14 cellular contexts compared by ENCODE assay signal in the genomic region with DNA sequence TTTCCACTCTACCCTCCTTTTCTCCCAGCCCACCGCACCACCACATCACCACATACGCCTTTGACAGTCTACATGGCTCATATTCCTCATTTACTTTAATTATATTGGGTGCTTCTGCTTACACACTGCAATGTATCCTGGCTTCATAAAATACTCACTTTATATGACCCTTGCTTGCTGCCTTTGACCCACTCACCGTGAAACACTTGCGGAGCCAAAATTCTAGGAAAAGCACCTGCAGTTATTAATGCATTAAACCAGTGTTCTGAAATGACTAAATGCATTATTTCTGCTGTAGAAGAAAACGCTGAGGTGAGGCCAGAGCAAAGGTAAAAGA.
"Had no signal": no experiment of that assay in that cellular context is flagged by ENCODE, and none has a peak within 500 bp of the region (broad histone marks: within the 10 kb centered on the region; RNA-seq: fewer than 3 reads in every experiment).

No MANE protein-coding gene starts in this region.

- ATAC-seq: left cardiac atrium had no signal

- H3K4me3 ChIP-seq: SJSA1, suprapubic skin had no signal

- H3K4me1 ChIP-seq: parathyroid adenoma, SJSA1, suprapubic skin had no signal

- H2AFZ ChIP-seq: parathyroid adenoma had no signal

- H3K9ac ChIP-seq: parathyroid adenoma had no signal

- H3K36me3 ChIP-seq: neutrophil, SJSA1, suprapubic skin had no signal

- FAIRE-seq: colon, endometrium had no signal

- H3K9me3 ChIP-seq: neutrophil, SJSA1, suprapubic skin had no signal

- H3K27me3 ChIP-seq: neutrophil, SJSA1, suprapubic skin had no signal

- DNase-seq: activated gamma-delta T cell; amniotic stem cell; left cardiac atrium; midbrain; stimulated activated CD4-positive, alpha-beta T cell treated with anti-CD3 and anti-CD28 coated beads, Interleukin-4, amount 100 ng/mL, for 1 hour; stimulated activated naive CD4-positive, alpha-beta T cell; T-helper 9 cell; trophoblast cell had no signal

- H3K79me2 ChIP-seq: parathyroid adenoma had no signal

- H3K27ac ChIP-seq: neutrophil, parathyroid adenoma, SJSA1, suprapubic skin had no signal
